13 cellular contexts compared by ENCODE assay signal in the genomic region with DNA sequence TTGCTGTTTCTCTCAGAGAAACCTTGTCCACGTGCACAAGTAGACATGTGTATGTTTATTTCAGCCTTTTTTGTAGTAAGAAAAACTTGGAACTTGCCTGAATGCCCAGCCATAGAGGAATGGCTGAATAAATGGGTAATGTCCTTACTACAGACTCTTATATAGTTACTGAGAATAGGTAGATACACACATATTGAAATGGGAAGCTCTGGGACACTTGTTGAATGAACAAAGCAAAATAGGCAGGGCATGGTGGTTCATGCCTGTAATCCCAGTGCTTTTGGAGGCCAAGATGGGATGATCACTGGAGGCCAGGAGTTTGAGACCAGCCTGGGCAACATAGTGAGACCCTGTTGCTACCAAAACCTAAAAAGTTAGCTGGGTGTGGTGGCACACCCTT. TPM values are rescaled to one million over a fixed set of nuclear protein-coding genes. Genes with fewer than 3 reads are reported as not detected.
A peak's percentile ranks its signal among the peaks of the same experiment; 100 is the strongest.
DNase-seq lines count a peak whose midpoint lies in the region; ATAC-seq, FAIRE-seq and TF ChIP-seq lines count a peak whose summit lies in the region.
"Had no signal": no experiment of that assay in that cellular context is flagged by ENCODE, and none has a peak within 500 bp of the region (broad histone marks: within the 10 kb centered on the region; RNA-seq: fewer than 3 reads in every experiment).

No MANE protein-coding gene starts in this region.

- peaks cover 20% of the 10 kb centered on the region for H3K36me3 Mint-ChIP-seq in activated naive CD4-positive, alpha-beta T cell treated with anti-CD3 and anti-CD28 coated beads for 36 hours (ENCODE audit: low read depth)
- peaks cover 31% of the 10 kb centered on the region for H3K36me3 Mint-ChIP-seq in endodermal cell (ENCODE audit: low read depth)
- peaks cover 33% of the 10 kb centered on the region for H3K36me3 Mint-ChIP-seq in stimulated activated memory B cell treated with anti-CD40 and anti-IgM and Interleukin-4, amounts not matched to agents 10 μg/mL and 1 μg/mL and 100 μg/mL, for 72 hours

- no peaks in the 10 kb centered on the region for H3K27me3 Mint-ChIP-seq in activated naive CD4-positive, alpha-beta T cell treated with anti-CD3 and anti-CD28 coated beads for 36 hours (ENCODE audit: low read depth)
- H3K27me3 Mint-ChIP-seq in endodermal cell (ENCODE audit: insufficient read depth) = peaks cover 8% of the 10 kb centered on the region
- no peaks in the 10 kb centered on the region for H3K27me3 Mint-ChIP-seq in stimulated activated memory B cell treated with anti-CD40 and anti-IgM and Interleukin-4, amounts not matched to agents 10 μg/mL and 1 μg/mL and 100 μg/mL, for 72 hours
- H3K27me3 Mint-ChIP-seq: dendritic cell treated with granulocyte-macrophage colony-stimulating factor and Interleukin-4, amounts not matched to agents 40 ng/mL and 50 ng/mL, for 4 days had no signal

- peak overlapping the region; percentile 81 for H3K4me2 ChIP-seq in SU-DHL-6 (ENCODE audit: low read depth, low read length, poor library complexity, severe bottlenecking)
- H3K4me2 ChIP-seq in smooth muscle cell = peak overlapping the region; percentile 97

- H3K9me2 ChIP-seq in SU-DHL-6 (replicated peaks; ENCODE audit: insufficient read depth, low read length) = no peaks in the 10 kb centered on the region

- 89 to 92% methylated on average over 1 of the region's 1 CpG for WGBS in endodermal cell (ENCODE audit: insufficient coverage in 1 of 2, insufficient read length in 1 of 2), 2 experiments
- WGBS in smooth muscle cell (ENCODE audit: low lambda C conversion rate) = 94% methylated on average over 1 of the region's 1 CpG

- intact Hi-C loops in activated naive CD4-positive, alpha-beta T cell treated with anti-CD3 and anti-CD28 coated beads for 36 hours (cut with micrococcal nuclease) = loop anchor here (10.0 kb wide), 1 partner anchor 552 kb away; a partner anchor contains a TSS

- H4K20me1 ChIP-seq in SU-DHL-6 (ENCODE audit: low read depth, low read length) (no peaks in the 10 kb centered on the region), smooth muscle cell (ENCODE audit: low read depth) (peaks cover 5% of the 10 kb centered on the region)

- H3K27me3 ChIP-seq in SU-DHL-6 (ENCODE audit: low read length) = no peaks in the 10 kb centered on the region
- peaks cover 8% of the 10 kb centered on the region for H3K27me3 ChIP-seq in endodermal cell (ENCODE audit: control insufficient read depth, insufficient read depth, low read length, poor library complexity, severe bottlenecking)
- H3K27me3 ChIP-seq in smooth muscle cell (ENCODE audit: low read depth) = no peaks in the 10 kb centered on the region

- peak overlapping the region; percentile 83 for H3K4me3 Mint-ChIP-seq in activated naive CD4-positive, alpha-beta T cell treated with anti-CD3 and anti-CD28 coated beads for 36 hours
- peak overlapping the region; percentile 74 for H3K4me3 Mint-ChIP-seq in endodermal cell
- no peak overlapping the region for H3K4me3 Mint-ChIP-seq in stimulated activated memory B cell treated with anti-CD40 and anti-IgM and Interleukin-4, amounts not matched to agents 10 μg/mL and 1 μg/mL and 100 μg/mL, for 72 hours

- no peaks in the 10 kb centered on the region for H3K9me3 Mint-ChIP-seq in activated naive CD4-positive, alpha-beta T cell treated with anti-CD3 and anti-CD28 coated beads for 36 hours
- H3K9me3 Mint-ChIP-seq in endodermal cell = no peaks in the 10 kb centered on the region
- no peaks in the 10 kb centered on the region for H3K9me3 Mint-ChIP-seq in stimulated activated memory B cell treated with anti-CD40 and anti-IgM and Interleukin-4, amounts not matched to agents 10 μg/mL and 1 μg/mL and 100 μg/mL, for 72 hours
- H3K9me3 Mint-ChIP-seq: dendritic cell treated with granulocyte-macrophage colony-stimulating factor and Interleukin-4, amounts not matched to agents 40 ng/mL and 50 ng/mL, for 4 days had no signal

- H3K4me3 ChIP-seq in SU-DHL-6 (ENCODE audit: insufficient read depth, low read length, poor library complexity, severe bottlenecking) = no peak overlapping the region
- H3K4me3 ChIP-seq in endodermal cell (ENCODE audit: low read length) = peak overlapping the region; percentile 81
- H3K4me3 ChIP-seq in smooth muscle cell = no peak overlapping the region

- H3K79me2 ChIP-seq in SU-DHL-6 (ENCODE audit: insufficient read depth, low read length) (peaks cover 17% of the 10 kb centered on the region), smooth muscle cell (ENCODE audit: low read depth) (peaks cover 12% of the 10 kb centered on the region)

- CTCF ChIA-PET in activated naive CD4-positive, alpha-beta T cell treated with anti-CD3 and anti-CD28 coated beads for 36 hours (lab: Charles Lee) = interaction anchor here (0.5 to 8.9 kb wide), 3 partner anchors 20 to 91 kb away, joined by 3 to 169 read pairs (median 104); a partner anchor contains a TSS

- H3K9me3 ChIP-seq in SU-DHL-6 (ENCODE audit: insufficient read depth, low read length) = no peaks in the 10 kb centered on the region
- H3K9me3 ChIP-seq in endodermal cell (ENCODE audit: control insufficient read depth, low read length) = no peaks in the 10 kb centered on the region
- H3K9me3 ChIP-seq in smooth muscle cell (replicated peaks; ENCODE audit: low read depth) = no peaks in the 10 kb centered on the region

- no peak overlapping the region for H3K27ac ChIP-seq in SU-DHL-6 (ENCODE audit: low read depth, low read length)
- no peak overlapping the region for H3K27ac ChIP-seq in endodermal cell (ENCODE audit: low read depth, low read length)
- H3K27ac ChIP-seq in smooth muscle cell (ENCODE audit: low read depth) = no peak overlapping the region

- H3K4me1 Mint-ChIP-seq in activated naive CD4-positive, alpha-beta T cell treated with anti-CD3 and anti-CD28 coated beads for 36 hours (ENCODE audit: low read depth) = peaks cover 23% of the 10 kb centered on the region
- peaks cover 14% of the 10 kb centered on the region for H3K4me1 Mint-ChIP-seq in endodermal cell
- H3K4me1 Mint-ChIP-seq in stimulated activated memory B cell treated with anti-CD40 and anti-IgM and Interleukin-4, amounts not matched to agents 10 μg/mL and 1 μg/mL and 100 μg/mL, for 72 hours = peaks cover 31% of the 10 kb centered on the region

- TF ChIP-seq CTCF in SU-DHL-6 (IDR thresholded peaks at IDR 0.05; ENCODE audit: insufficient read depth, low read length, poor library complexity, severe bottlenecking) (no peak), endodermal cell (conservative IDR thresholded peaks at IDR 0.05) (no peak), smooth muscle cell (IDR thresholded peaks at IDR 0.05; ENCODE audit: borderline replicate concordance, insufficient read depth, poor library complexity, severe bottlenecking) (no peak)

- no peaks in the 10 kb centered on the region for H3F3A ChIP-seq in SU-DHL-6 (ENCODE audit: insufficient read depth)
- H3F3A ChIP-seq in smooth muscle cell (ENCODE audit: low read depth) = peaks cover under 1% of the 10 kb centered on the region

- no peak for DNase-seq in activated naive CD4-positive, alpha-beta T cell treated with anti-CD3 and anti-CD28 coated beads for 36 hours
- DNase-seq in activated naive CD4-positive, alpha-beta T cell (lab: John Stamatoyannopoulos, UW) = no peak
- no peak for DNase-seq in endodermal cell
- DNase-seq in smooth muscle cell (lab: John Stamatoyannopoulos, UW; ENCODE audit: unreplicated experiment) = no peak
- no peak for DNase-seq in hepatic stellate cell (ENCODE audit: low spot score)
- DNase-seq in RCC 7860 (ENCODE audit: low spot score) = no peak
- DNase-seq: foreskin melanocyte had no signal

- FAIRE-seq in RCC 7860 (lab: Jason Lieb, UNC) = no peak
- FAIRE-seq: keratinocyte, urothelium cell line had no signal

- H3K4me1 ChIP-seq in endodermal cell (ENCODE audit: control insufficient read depth, insufficient read depth, low read length) (no peaks in the 10 kb centered on the region), smooth muscle cell (ENCODE audit: low read depth) (peaks cover 6% of the 10 kb centered on the region)

- no peak for ATAC-seq in stimulated activated memory B cell treated with anti-CD40 and anti-IgM and Interleukin-4, amounts not matched to agents 10 μg/mL and 1 μg/mL and 100 μg/mL, for 72 hours

- H2AFZ ChIP-seq in SU-DHL-6 (ENCODE audit: low read depth, low read length, severe bottlenecking) (no peak overlapping the region), smooth muscle cell (ENCODE audit: low read depth) (no peak overlapping the region)

- H3K9ac ChIP-seq in SU-DHL-6 (ENCODE audit: low read length) (no peak overlapping the region), endodermal cell (ENCODE audit: extremely low read depth, low read length, poor library complexity, severe bottlenecking) (no peak overlapping the region), smooth muscle cell (ENCODE audit: low read depth) (no peak overlapping the region)

- H3K27ac Mint-ChIP-seq in activated naive CD4-positive, alpha-beta T cell treated with anti-CD3 and anti-CD28 coated beads for 36 hours = no peak overlapping the region
- no peak overlapping the region for H3K27ac Mint-ChIP-seq in endodermal cell
- no peak overlapping the region for H3K27ac Mint-ChIP-seq in stimulated activated memory B cell treated with anti-CD40 and anti-IgM and Interleukin-4, amounts not matched to agents 10 μg/mL and 1 μg/mL and 100 μg/mL, for 72 hours

- H3K36me3 ChIP-seq in SU-DHL-6 (ENCODE audit: low read length) (peaks cover 15% of the 10 kb centered on the region; the same call in 1 of the 2 replicates), endodermal cell (ENCODE audit: control insufficient read depth, insufficient read depth, low read length) (peaks cover 40% of the 10 kb centered on the region), smooth muscle cell (ENCODE audit: low read depth) (peaks cover 5% of the 10 kb centered on the region)

RNA-seq across cellular contexts. Expression of a gene that starts 1.7 kb away (rescaled TPM):
- 10 to 100 TPM; 69.9 to 70.8 TPM for total RNA-seq in activated naive CD4-positive, alpha-beta T cell treated with anti-CD3 and anti-CD28 coated beads for 36 hours
- total RNA-seq in endodermal cell (10 to 100 TPM; 92.5 to 96.6 TPM), smooth muscle cell (43.6 and 57.5 TPM in 2 replicates)
- polyA plus RNA-seq in endodermal cell (2013, experiment 1 of 2) = 54.1 TPM
- 47.9 TPM for polyA plus RNA-seq in endodermal cell (2013, experiment 2 of 2)
- polyA plus RNA-seq in smooth muscle cell = 66.6 and 68.4 TPM in 2 replicates

RNA-seq across cellular contexts. Expression of a gene that starts 4.5 kb away (rescaled TPM):
- total RNA-seq in activated naive CD4-positive, alpha-beta T cell treated with anti-CD3 and anti-CD28 coated beads for 36 hours = 10 to 100 TPM; 49.8 to 51.3 TPM
- 10 to 100 TPM; 15.3 to 21.5 TPM for total RNA-seq in endodermal cell
- 18.1 TPM for polyA plus RNA-seq in endodermal cell (2013, experiment 1 of 2)
- polyA plus RNA-seq in endodermal cell (2013, experiment 2 of 2) = 14.4 TPM
- total RNA-seq in smooth muscle cell = 10.0 and 16.0 TPM in 2 replicates
- 15.5 and 16.3 TPM in 2 replicates for polyA plus RNA-seq in smooth muscle cell

RNA-seq across cellular contexts. Expression of a gene that starts 17.9 kb away (rescaled TPM):
- 10 to 100 TPM; 52.0 to 52.4 TPM for total RNA-seq in activated naive CD4-positive, alpha-beta T cell treated with anti-CD3 and anti-CD28 coated beads for 36 hours
- total RNA-seq in endodermal cell (10 to 100 TPM; 19.8 to 20.9 TPM), smooth muscle cell (4.4 and 5.8 TPM in 2 replicates)
- polyA plus RNA-seq in endodermal cell (2013, experiment 1 of 2) = 20.6 TPM
- polyA plus RNA-seq in endodermal cell (2013, experiment 2 of 2) = 16.9 TPM
- 9.2 and 14.8 TPM in 2 replicates for polyA plus RNA-seq in smooth muscle cell

RNA-seq across cellular contexts. Expression of a gene that starts 33.7 kb away (rescaled TPM):
- total RNA-seq in activated naive CD4-positive, alpha-beta T cell treated with anti-CD3 and anti-CD28 coated beads for 36 hours = 100 to 1,000 TPM; 139 to 141 TPM
- 10 to 100 TPM; 41.0 to 62.9 TPM for total RNA-seq in endodermal cell
- polyA plus RNA-seq in endodermal cell (2013, experiment 1 of 2) = 43.7 TPM
- polyA plus RNA-seq in endodermal cell (2013, experiment 2 of 2) = 41.1 TPM
- 7.1 and 11.0 TPM in 2 replicates for total RNA-seq in smooth muscle cell
- polyA plus RNA-seq in smooth muscle cell = 9.7 and 15.3 TPM in 2 replicates

RNA-seq across cellular contexts. Expression of a gene that starts 52.5 kb away (rescaled TPM):
- total RNA-seq in activated naive CD4-positive, alpha-beta T cell treated with anti-CD3 and anti-CD28 coated beads for 36 hours = 10 to 100 TPM; 22.6 to 24.2 TPM
- total RNA-seq in endodermal cell (10 to 100 TPM; 25.9 to 29.9 TPM), smooth muscle cell (4.9 and 6.3 TPM in 2 replicates)
- polyA plus RNA-seq in endodermal cell (2013, experiment 1 of 2) = 6.0 TPM
- polyA plus RNA-seq in endodermal cell (2013, experiment 2 of 2) = 4.3 TPM
- 6.2 and 8.2 TPM in 2 replicates for polyA plus RNA-seq in smooth muscle cell
- total RNA-seq: M059J had no signal
